Comparison of ENCODE assay signal across 23 cellular contexts in the genomic region with DNA sequence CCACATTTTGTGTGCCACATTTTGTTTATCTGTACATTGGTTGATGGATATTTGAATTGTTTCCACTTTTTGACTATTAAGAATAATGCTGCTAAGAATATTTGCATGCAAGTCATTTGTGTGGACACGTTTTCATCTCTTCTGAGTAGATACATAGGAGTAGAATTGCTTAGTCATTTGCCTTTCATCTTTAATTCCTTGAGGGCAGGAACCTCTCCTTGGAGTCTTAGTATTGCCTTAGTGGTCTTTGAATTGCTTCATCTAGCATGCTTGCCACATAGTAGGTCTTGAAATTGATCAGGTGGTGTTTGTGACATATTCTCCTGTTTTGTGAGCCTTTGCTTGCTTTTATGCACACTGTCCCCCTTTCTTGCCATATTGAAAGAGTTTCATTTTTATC.
DNase-seq lines count a peak whose midpoint lies in the region; ATAC-seq, FAIRE-seq and TF ChIP-seq lines count a peak whose summit lies in the region.
"Had no signal": no experiment of that assay in that cellular context is flagged by ENCODE, and none has a peak within 500 bp of the region (broad histone marks: within the 10 kb centered on the region; RNA-seq: fewer than 3 reads in every experiment).

No MANE protein-coding gene starts in this region.

- TF ChIP-seq CTCF in NB4 (IDR thresholded peaks at IDR 0.05; ENCODE audit: low read depth, low read length) (no peak), H1 (IDR thresholded peaks at IDR 0.05; ENCODE audit: control extremely low read depth in 1 of 3, insufficient read depth in 1 of 3, low read depth in 1 of 3, low read length in 3 of 3) (no peak)

- H4K5ac ChIP-seq in H1 (ENCODE audit: insufficient read length, low read depth, low read length) = no peak overlapping the region

- no peak overlapping the region for H4K8ac ChIP-seq in H1 (ENCODE audit: extremely low read depth, insufficient read depth, low read length)

- CTCF ChIA-PET in H1 (lab: Charles Lee; ENCODE audit: partially characterized antibody) = no interaction called here

- no peaks in the 10 kb centered on the region for H3K36me3 Mint-ChIP-seq in natural killer cell treated with Interleukin-12 subunit alpha and Interleukin-12 subunit beta and Interleukin-15 and Interleukin-18, amount 100 ng/mL, for 72 hours

- no peaks in the 10 kb centered on the region for H4K20me1 ChIP-seq in H1 (replicated peaks in 1 of 2; ENCODE audit: control insufficient read depth in 1 of 2, insufficient read depth in 2 of 2, low read length in 2 of 2)

- no peak for ATAC-seq in natural killer cell treated with Interleukin-12 subunit alpha and Interleukin-12 subunit beta and Interleukin-15 and Interleukin-18, amount 100 ng/mL, for 72 hours
- ATAC-seq in GM19324 (IDR thresholded peaks at IDR 0.05; ENCODE audit: low FRiP score, unreplicated experiment) (no peak), GM18873 (IDR thresholded peaks at IDR 0.05; ENCODE audit: low FRiP score, unreplicated experiment) (no peak), GM18502 (IDR thresholded peaks at IDR 0.05; ENCODE audit: poor library complexity, unreplicated experiment) (no peak)

- peaks cover 0 to 1% (median 0%) of the 10 kb centered on the region in 4 experiments; a peak in 1 of 7 replicates for H3K27me3 ChIP-seq in H1 (replicated peaks in 1 of 4; ENCODE audit: control insufficient read depth in 3 of 4, extremely low read depth in 1 of 4, insufficient read depth in 3 of 4, low read length in 3 of 4)
- H3K27me3 ChIP-seq: MG63, Peyer's patch, SJCRH30 had no signal

- no peak for TF ChIP-seq RAD21 in H1 (IDR thresholded peaks at IDR 0.05 in 1 of 2, conservative IDR thresholded peaks at IDR 0.05 in 1 of 2; ENCODE audit: low read depth in 2 of 2, low read length in 2 of 2)

- H3K4me2 ChIP-seq in H1 (ENCODE audit: insufficient read depth in 1 of 2, low read depth in 2 of 2, low read length in 2 of 2) = no peak overlapping the region

- H3K36me3 ChIP-seq in H1 (ENCODE audit: control insufficient read depth in 2 of 4, insufficient read depth in 4 of 4, low read length in 3 of 4) = no peaks in the 10 kb centered on the region

- H3K4me1 Mint-ChIP-seq in natural killer cell treated with Interleukin-12 subunit alpha and Interleukin-12 subunit beta and Interleukin-15 and Interleukin-18, amount 100 ng/mL, for 72 hours (ENCODE audit: low read depth in 2 of 2) = peaks cover 15 to 25% of the 10 kb centered on the region in 2 donors

- no peak for TF ChIP-seq POLR2A in H54 (IDR thresholded peaks at IDR 0.05; ENCODE audit: low read depth, low read length)
- TF ChIP-seq POLR2A in NB4 (IDR thresholded peaks at IDR 0.05; ENCODE audit: extremely low read depth, insufficient read length) = no peak
- TF ChIP-seq POLR2A in H1 (IDR thresholded peaks at IDR 0.05; ENCODE audit: control extremely low read depth in 1 of 2, low read depth in 2 of 2, low read length in 2 of 2) = no peak

- no peak overlapping the region for H2BK12ac ChIP-seq in H1 (ENCODE audit: low read depth, low read length)

- no peak overlapping the region for H3K14ac ChIP-seq in H1 (ENCODE audit: insufficient read length)

- H3K9ac ChIP-seq in H1 (replicated peaks in 1 of 4; ENCODE audit: extremely low read depth in 1 of 4, low read depth in 3 of 4, low read length in 3 of 4) = no peak overlapping the region

- H2AK5ac ChIP-seq in H1 (ENCODE audit: low read depth, low read length) = no peak overlapping the region

- no peak overlapping the region for H3K23ac ChIP-seq in H1 (ENCODE audit: insufficient read length)

- 87% methylated on average over 1 of the region's 1 CpG; no CpG with 5 or more reads in 1 of the 2 experiments for WGBS in H1 (ENCODE audit: extremely low coverage in 1 of 2, insufficient coverage in 1 of 2, insufficient read length in 1 of 2, insufficient replicate concordance in 2 of 2, low coverage in 1 of 2, low lambda C conversion rate in 2 of 2, missing lambda C conversion rate in 1 of 2), 2 experiments

- peak overlapping the region; percentile 18 to 74 for H3K27ac Mint-ChIP-seq in natural killer cell treated with Interleukin-12 subunit alpha and Interleukin-12 subunit beta and Interleukin-15 and Interleukin-18, amount 100 ng/mL, for 72 hours
- H3K27ac Mint-ChIP-seq: CD4-positive, CD25-positive, alpha-beta regulatory T cell; T-helper 1 cell treated with Interleukin-12 subunit alpha and Interleukin-12 subunit beta and Interleukin-4 antibody, amounts not matched to agents 30 μg/mL and 1 μg/mL, for 36 hours had no signal

- no peak overlapping the region for H2BK20ac ChIP-seq in H1 (ENCODE audit: low read length)

- POLR2A ChIA-PET in H1 (lab: Charles Lee; ENCODE audit: partially characterized antibody) = no interaction called here

- no peak overlapping the region for H2AFZ ChIP-seq in H1 (ENCODE audit: low read length)

- H3K4ac ChIP-seq in H1 (replicated peaks; ENCODE audit: insufficient read length, low read depth, low read length) = no peak overlapping the region

- H3K9me3 Mint-ChIP-seq in natural killer cell treated with Interleukin-12 subunit alpha and Interleukin-12 subunit beta and Interleukin-15 and Interleukin-18, amount 100 ng/mL, for 72 hours = peaks cover 3% of the 10 kb centered on the region

- no peak overlapping the region for H2BK5ac ChIP-seq in H1 (ENCODE audit: low read depth, low read length)

- H3K18ac ChIP-seq in H1 (ENCODE audit: extremely low read depth, low read length) = no peak overlapping the region

- H4K91ac ChIP-seq in H1 (replicated peaks; ENCODE audit: insufficient read length, low read length) = no peak overlapping the region

- no peak overlapping the region for H3K27ac ChIP-seq in H1 (ENCODE audit: low read depth, low read length)
- H3K27ac ChIP-seq: Peyer's patch, SJCRH30 had no signal

- H3K23me2 ChIP-seq in H1 (ENCODE audit: low read depth, low read length) = no peaks in the 10 kb centered on the region

- no peak for TF ChIP-seq EP300 in H1 (IDR thresholded peaks at IDR 0.05; ENCODE audit: borderline replicate concordance in 1 of 2, low read depth in 2 of 2, low read length in 2 of 2)

- H3K4me3 ChIP-seq in NB4 (ENCODE audit: low read depth, low read length) (no peak overlapping the region), H1 (ENCODE audit: extremely low read depth in 1 of 4, insufficient read depth in 2 of 4, low read depth in 3 of 4, low read length in 4 of 4) (no peak overlapping the region)
- H3K4me3 ChIP-seq: MG63, Peyer's patch, SJCRH30 had no signal

- peak overlapping the region; percentile 63 for H2BK120ac ChIP-seq in H1 (replicated peaks; ENCODE audit: low read depth, low read length)

- no peaks in the 10 kb centered on the region for H3K79me1 ChIP-seq in H1 (ENCODE audit: low read depth, low read length)

- FAIRE-seq in H54 (lab: Jason Lieb, UNC) (peak; percentile 41), H1 (lab: Jason Lieb, UNC) (no peak)

- H2BK15ac ChIP-seq in H1 (ENCODE audit: low read length) = no peak overlapping the region

- peaks cover 1 to 4% (median 3%) of the 10 kb centered on the region in 4 experiments; a peak in 5 of 7 replicates for H3K4me1 ChIP-seq in H1 (replicated peaks in 1 of 4; ENCODE audit: control insufficient read depth in 3 of 4, insufficient read depth in 4 of 4, low read length in 3 of 4)
- H3K4me1 ChIP-seq: Peyer's patch, SJCRH30 had no signal

- DNase-seq in H54 (ENCODE audit: insufficient read length, low spot score) (no peak), NB4 (ENCODE audit: low read depth) (peak; percentile 6), H1 (ENCODE audit: low read depth in 1 of 2, low spot score in 2 of 2) (no peak), SW 1271 (lab: John Stamatoyannopoulos, UW) (no peak)
- no peak for DNase-seq in natural killer cell treated with Interleukin-12 subunit alpha and Interleukin-12 subunit beta and Interleukin-15 and Interleukin-18, amount 100 ng/mL, for 72 hours (ENCODE audit: low spot score)
- DNase-seq: CD4-positive, CD25-positive, alpha-beta regulatory T cell; EL; GF-D8; HCEC 1CT; MG63; NCI-H1105; NCI-H146; NCI-H2029; NCI-H226; NCI-H524; NCI-H774; NK-92 treated with Interleukin-12 subunit alpha and Interleukin-12 subunit beta, amount 100 ng/mL, for 24 hours; Peyer's patch; SJCRH30 had no signal

- no peaks in the 10 kb centered on the region for H3K79me2 ChIP-seq in H1 (ENCODE audit: control insufficient read depth in 1 of 2, insufficient read depth in 2 of 2, low read length in 2 of 2)

- no peaks in the 10 kb centered on the region for H3K27me3 Mint-ChIP-seq in natural killer cell treated with Interleukin-12 subunit alpha and Interleukin-12 subunit beta and Interleukin-15 and Interleukin-18, amount 100 ng/mL, for 72 hours
- H3K27me3 Mint-ChIP-seq: CD4-positive, CD25-positive, alpha-beta regulatory T cell had no signal

- H3K4me3 Mint-ChIP-seq in natural killer cell treated with Interleukin-12 subunit alpha and Interleukin-12 subunit beta and Interleukin-15 and Interleukin-18, amount 100 ng/mL, for 72 hours = peak overlapping the region; percentile 0
- H3K4me3 Mint-ChIP-seq: CD4-positive, CD25-positive, alpha-beta regulatory T cell; T-helper 1 cell treated with Interleukin-12 subunit alpha and Interleukin-12 subunit beta and Interleukin-4 antibody, amounts not matched to agents 30 μg/mL and 1 μg/mL, for 36 hours had no signal

- no peaks in the 10 kb centered on the region for H3K9me3 ChIP-seq in H1 (ENCODE audit: insufficient read depth in 2 of 2, low read depth in 1 of 2, low read length in 1 of 2)
- H3K9me3 ChIP-seq: Peyer's patch, SJCRH30 had no signal

- H3K56ac ChIP-seq in H1 (replicated peaks; ENCODE audit: insufficient read length, low read depth, low read length) = no peak overlapping the region

TF ChIP-seq in H1, 55 proteins besides CTCF, POLR2A, EP300 and RAD21 (continues in another document):
- no peak for TF ChIP-seq KDM4A (IDR thresholded peaks at IDR 0.05; ENCODE audit: low read depth, low read length, severe bottlenecking)
- TF ChIP-seq BCL11A (IDR thresholded peaks at IDR 0.05; ENCODE audit: low read depth in 2 of 2, low read length in 2 of 2) = no peak
- no peak for TF ChIP-seq TAF1 (IDR thresholded peaks at IDR 0.05; ENCODE audit: low read depth, low read length)
- no peak for TF ChIP-seq CHD1 (IDR thresholded peaks at IDR 0.05; ENCODE audit: low read depth, low read length)
- no peak for TF ChIP-seq POU5F1 (IDR thresholded peaks at IDR 0.05; ENCODE audit: low read depth, low read length)
- no peak for TF ChIP-seq SIX5 (IDR thresholded peaks at IDR 0.05; ENCODE audit: low read depth, low read length)
- no peak for TF ChIP-seq JUND (IDR thresholded peaks at IDR 0.05; ENCODE audit: low read length)
- no peak for TF ChIP-seq BACH1 (IDR thresholded peaks at IDR 0.05; ENCODE audit: low read length)
- no peak for TF ChIP-seq EZH2 (IDR thresholded peaks at IDR 0.05; ENCODE audit: low read depth, low read length, severe bottlenecking)
- TF ChIP-seq SP2 (IDR thresholded peaks at IDR 0.05; ENCODE audit: low read length) = no peak
- no peak for TF ChIP-seq BRCA1 (IDR thresholded peaks at IDR 0.05; ENCODE audit: low read depth, low read length)
- TF ChIP-seq MAFK (IDR thresholded peaks at IDR 0.05; ENCODE audit: low read depth, low read length) = no peak
- TF ChIP-seq NANOG (IDR thresholded peaks at IDR 0.05; ENCODE audit: insufficient read depth, low read depth, low read length, poor library complexity, severe bottlenecking) = no peak
- TF ChIP-seq RNF2 (IDR thresholded peaks at IDR 0.05; ENCODE audit: borderline replicate concordance, low read depth, low read length, missing control alignments, poor library complexity, severe bottlenecking) = no peak
